In genomic region chr9:116490321-116490720, GRCh38 we compare ENCODE assay signal across 26 cellular contexts.
DNase-seq lines count a peak whose midpoint lies in the region; ATAC-seq and TF ChIP-seq lines count a peak whose summit lies in the region.
"Had no signal": no experiment of that assay in that cellular context is flagged by ENCODE, and none has a peak within 500 bp of the region (broad histone marks: within the 10 kb centered on the region; RNA-seq: fewer than 3 reads in every experiment).

No MANE protein-coding gene starts in this region.

- in situ Hi-C loops in mammary epithelial cell (cut with MboI; ENCODE audit: low sequenced_read_pairs in 2 of 2), result loop anchor here (10.0 to 25.0 kb wide), 2 partner anchors 84 to 328 kb away; partner anchors contain the start of gene PAPPA (in 2 of the 2)

- CTCF ChIA-PET in mammary epithelial cell (lab: Charles Lee; ENCODE audit: low non-redundant PET), result no interaction called here

- H4K20me1 ChIP-seq in mammary epithelial cell (ENCODE audit: insufficient read depth, low read length), result no peaks in the 10 kb centered on the region

- no peak overlapping the region for H3K4me2 ChIP-seq in mammary epithelial cell (ENCODE audit: insufficient read depth, low read depth, low read length)

- no peak for TF ChIP-seq CTCF in mammary epithelial cell (conservative IDR thresholded peaks at IDR 0.05 in 1 of 2, IDR thresholded peaks at IDR 0.05 in 1 of 2; ENCODE audit: extremely low read depth in 1 of 2, insufficient read depth in 1 of 2, low read depth in 1 of 2, low read length in 2 of 2)
- no peak for TF ChIP-seq CTCF in fibroblast of the aortic adventitia (IDR thresholded peaks at IDR 0.05; ENCODE audit: insufficient read depth, low read length)

- BruUV-seq in mammary epithelial cell (replicated peaks; lab: Mats Ljungman, UMichigan), result no TSS peak

- H2AFZ ChIP-seq in mammary epithelial cell (ENCODE audit: low read depth, low read length), result no peak overlapping the region
- H2AFZ ChIP-seq: parathyroid adenoma had no signal

- intact Hi-C loops in mammary epithelial cell (cut with micrococcal nuclease), result loop anchor here (5.0 kb wide), 2 partner anchors 172 to 608 kb away; no protein-coding TSS in a partner anchor

- H3K9ac ChIP-seq in mammary epithelial cell (ENCODE audit: insufficient read depth, low read length), result no peak overlapping the region
- H3K9ac ChIP-seq: parathyroid adenoma had no signal

- no peaks in the 10 kb centered on the region for H3K79me2 ChIP-seq in mammary epithelial cell (ENCODE audit: insufficient read depth, low read length)
- H3K79me2 ChIP-seq: parathyroid adenoma had no signal

- H3K27ac ChIP-seq in mammary epithelial cell (ENCODE audit: insufficient read depth, low read depth, low read length), result no peak overlapping the region
- H3K27ac ChIP-seq: ascending aorta, esophagus muscularis mucosa, parathyroid adenoma, right atrium auricular region, suprapubic skin, upper lobe of right lung had no signal

- H3K36me3 ChIP-seq in mammary epithelial cell (ENCODE audit: insufficient read depth, low read length), result no peaks in the 10 kb centered on the region
- H3K36me3 ChIP-seq: ascending aorta, esophagus muscularis mucosa, right atrium auricular region, suprapubic skin, upper lobe of right lung had no signal

- no peaks in the 10 kb centered on the region for H3K9me3 ChIP-seq in mammary epithelial cell (replicated peaks; ENCODE audit: insufficient read depth, low read length)
- H3K9me3 ChIP-seq: ascending aorta, esophagus muscularis mucosa, right atrium auricular region, suprapubic skin, upper lobe of right lung had no signal

- peak; percentile 15 for DNase-seq in A172 (ENCODE audit: low spot score)
- peak; percentile 51 for DNase-seq in HT1080 (ENCODE audit: low read depth)
- peak; percentile 35 for DNase-seq in mammary epithelial cell
- peak; percentile 25 for DNase-seq in fibroblast of the aortic adventitia (ENCODE audit: low read depth)
- no peak for DNase-seq in ureter (ENCODE audit: low spot score)
- no peak for DNase-seq in DMS153 treated with DMSO at 0.1 percent for 48 hours (lab: John Stamatoyannopoulos, UW; ENCODE audit: unreplicated experiment)
- DNase-seq: activated CD4-positive, alpha-beta T cell treated with anti-CD3 and anti-CD28 coated beads for 48 hours; activated effector memory CD4-positive, alpha-beta T cell treated with anti-CD3 and anti-CD28 coated beads, Interleukin-2, amount 50 U/mL, for 16 hours; activated naive CD8-positive, alpha-beta T cell treated with anti-CD3 and anti-CD28 coated beads, Interleukin-2, amount 10 ng/mL, durations not matched to agents 7 days and 5 days; central memory CD4-positive, alpha-beta T cell; immature natural killer cell; MM.1S; NCI-H1417; NCI-H2029 treated with DMSO at 0.1 percent for 48 hours; NCI-H226; SHP77; stimulated activated CD4-positive, alpha-beta T cell treated with anti-CD3 and anti-CD28 coated beads, Interleukin-1b, Interleukin-23, amount 100 ng/mL, for 48 hours; stimulated activated naive CD4-positive, alpha-beta T cell treated with Interleukin-2 at 50 U/mL for 16 hours; upper lobe of right lung had no signal

- H3K4me3 ChIP-seq in mammary epithelial cell (replicated peaks in 1 of 3; ENCODE audit: insufficient read depth in 1 of 3, low read depth in 2 of 3, low read length in 3 of 3), result no peak overlapping the region
- H3K4me3 ChIP-seq in fibroblast of the aortic adventitia (ENCODE audit: low read depth, low read length), result no peak overlapping the region
- H3K4me3 ChIP-seq: ascending aorta, esophagus muscularis mucosa, right atrium auricular region, suprapubic skin, upper lobe of right lung had no signal

- H3K4me1 ChIP-seq in mammary epithelial cell (ENCODE audit: insufficient read depth, low read length), result no peaks in the 10 kb centered on the region
- H3K4me1 ChIP-seq: ascending aorta, esophagus muscularis mucosa, parathyroid adenoma, right atrium auricular region, suprapubic skin, upper lobe of right lung had no signal

- dilution Hi-C loops in mammary epithelial cell (cut with HindIII; ENCODE audit: low sequenced_read_pairs), result no loop called here

- 100% methylated on average over 1 of the region's 1 CpG for WGBS in mammary epithelial cell (ENCODE audit: low coverage, missing lambda C conversion rate)

- ATAC-seq in HG03097 (IDR thresholded peaks at IDR 0.05; ENCODE audit: low FRiP score, unreplicated experiment) (no peak), HG02870 (IDR thresholded peaks at IDR 0.05; ENCODE audit: unreplicated experiment) (no peak)
- ATAC-seq: upper lobe of right lung had no signal

- H3K27me3 ChIP-seq in mammary epithelial cell (ENCODE audit: insufficient read depth, low read length), result peaks cover 4% of the 10 kb centered on the region
- H3K27me3 ChIP-seq: ascending aorta, esophagus muscularis mucosa, right atrium auricular region, suprapubic skin, upper lobe of right lung had no signal

Comparison
In these comparisons a context has a peak if more than half of its experiments do, and no peak if none do; other contexts are left out.
1. DNase-seq: peak in A172 (single experiment), HT1080 (single experiment), mammary epithelial cell (single experiment) and fibroblast of the aortic adventitia (single experiment); none in ureter (single experiment) and DMS153 treated with DMSO at 0.1 percent for 48 hours (single experiment).